In genomic region chr5:138095100-138095907, GRCh38 we compare ENCODE assay signal across 21 cellular contexts. TPM values are rescaled to one million over a fixed set of nuclear protein-coding genes. Genes with fewer than 3 reads are reported as not detected.
DNase-seq lines count a peak whose midpoint lies in the region; ATAC-seq, FAIRE-seq and TF ChIP-seq lines count a peak whose summit lies in the region.
"Had no signal": no experiment of that assay in that cellular context is flagged by ENCODE, and none has a peak within 500 bp of the region (broad histone marks: within the 10 kb centered on the region; RNA-seq: fewer than 3 reads in every experiment).

No MANE protein-coding gene starts in this region.

- TF ChIP-seq CTCF in nephron progenitor cell (IDR thresholded peaks at IDR 0.05): no peak
- TF ChIP-seq CTCF in kidney (IDR thresholded peaks at IDR 0.05; ENCODE audit: borderline replicate concordance, extremely low read depth, insufficient read depth): no peak

- no peaks in the 10 kb centered on the region for H3K36me3 ChIP-seq in NT2/D1 (ENCODE audit: insufficient read depth, insufficient read length, low read length)
- no peaks in the 10 kb centered on the region for H3K36me3 ChIP-seq in iPS-15b (ENCODE audit: control insufficient read depth, insufficient read depth, low read length)
- no peaks in the 10 kb centered on the region for H3K36me3 ChIP-seq in kidney (ENCODE audit: control insufficient read depth in 1 of 2, insufficient read depth in 2 of 2, low read length in 2 of 2)
- H3K36me3 ChIP-seq: BLaER1, MG63 had no signal

- H3K27me3 ChIP-seq in NT2/D1 (ENCODE audit: insufficient read depth, insufficient read length) (peaks cover 36% of the 10 kb centered on the region), iPS-15b (ENCODE audit: control insufficient read depth, insufficient read depth, low read length) (peaks cover 78% of the 10 kb centered on the region)
- H3K27me3 ChIP-seq: BLaER1 had no signal

- no peaks in the 10 kb centered on the region for H3K9me3 Mint-ChIP-seq in T-helper 2 cell treated with Interferon-gamma antibody and Interleukin-4, amounts not matched to agents 5 μg/mL and 100 μg/mL, for 36 hours
- H3K9me3 Mint-ChIP-seq in nephron progenitor cell: no peaks in the 10 kb centered on the region
- H3K9me3 Mint-ChIP-seq: HFFc6 had no signal

- no peak for DNase-seq in T-helper 2 cell treated with Interferon-gamma antibody and Interleukin-4, amounts not matched to agents 5 μg/mL and 100 μg/mL, for 36 hours (ENCODE audit: low spot score)
- DNase-seq in T-helper 2 cell (no peak), NT2/D1 (ENCODE audit: low read depth, low spot score) (peak; percentile 63), nephron progenitor cell (no peak), kidney (no peak)
- DNase-seq in stimulated activated CD4-positive, alpha-beta T cell treated with anti-CD3 and anti-CD28 coated beads, Interleukin-1b, Interleukin-23, amount 100 ng/mL, for 48 hours: no peak
- DNase-seq: DMS 273 treated with DMSO at 0.1 percent for 48 hours, EL, HFFc6, MG63, NCI-H1105, NCI-H1694 treated with DMSO at 0.1 percent for 48 hours, NCI-H446 treated with DMSO at 0.1 percent for 48 hours, NCI-H774, SHP77 treated with DMSO at 0.1 percent for 48 hours had no signal

- peak overlapping the region; percentile 50 for H3K9ac ChIP-seq in NT2/D1 (ENCODE audit: insufficient read length, low read depth)
- H3K9ac ChIP-seq in iPS-15b (ENCODE audit: low read depth, low read length): no peak overlapping the region
- no peak overlapping the region for H3K9ac ChIP-seq in kidney (ENCODE audit: low read length in 2 of 2)
- H3K9ac ChIP-seq: BLaER1 had no signal

- H3K4me1 Mint-ChIP-seq in T-helper 2 cell treated with Interferon-gamma antibody and Interleukin-4, amounts not matched to agents 5 μg/mL and 100 μg/mL, for 36 hours (ENCODE audit: low read depth): peaks cover 42% of the 10 kb centered on the region
- H3K4me1 Mint-ChIP-seq in nephron progenitor cell: peaks cover 28% of the 10 kb centered on the region

- H3K4me3 ChIP-seq in NT2/D1 (ENCODE audit: insufficient read length, low read depth) (no peak overlapping the region), iPS-15b (ENCODE audit: low read depth, low read length) (peak overlapping the region; percentile 33), kidney (ENCODE audit: low read length in 2 of 2) (no peak overlapping the region)
- H3K4me3 ChIP-seq: BLaER1, MG63 had no signal

- peak overlapping the region; percentile 38 for H3K27ac Mint-ChIP-seq in T-helper 2 cell treated with Interferon-gamma antibody and Interleukin-4, amounts not matched to agents 5 μg/mL and 100 μg/mL, for 36 hours
- H3K27ac Mint-ChIP-seq in nephron progenitor cell: peak overlapping the region; percentile 33
- H3K27ac Mint-ChIP-seq: HFFc6 had no signal

- FAIRE-seq in kidney (lab: Jason Lieb, UNC): no peak
- FAIRE-seq: RCC 7860 had no signal

- H3K9me3 ChIP-seq in NT2/D1 (ENCODE audit: insufficient read depth, low read length) (no peaks in the 10 kb centered on the region), iPS-15b (ENCODE audit: control insufficient read depth, insufficient read depth, low read length) (no peaks in the 10 kb centered on the region), kidney (ENCODE audit: control insufficient read depth in 1 of 2, low read length in 2 of 2) (no peaks in the 10 kb centered on the region)
- H3K9me3 ChIP-seq: BLaER1, MG63 had no signal

- no peak overlapping the region for H3K27ac ChIP-seq in kidney (ENCODE audit: low read depth in 2 of 2, low read length in 2 of 2)
- H3K27ac ChIP-seq: 22Rv1, BLaER1, HL-60 had no signal

- no peaks in the 10 kb centered on the region for H3K27me3 Mint-ChIP-seq in T-helper 2 cell treated with Interferon-gamma antibody and Interleukin-4, amounts not matched to agents 5 μg/mL and 100 μg/mL, for 36 hours (ENCODE audit: low read depth)
- H3K27me3 Mint-ChIP-seq in nephron progenitor cell (ENCODE audit: low read depth, poor library complexity): no peaks in the 10 kb centered on the region

- no peak for ATAC-seq in GM21576 (IDR thresholded peaks at IDR 0.05; ENCODE audit: unreplicated experiment)

- H3K36me3 Mint-ChIP-seq in T-helper 2 cell treated with Interferon-gamma antibody and Interleukin-4, amounts not matched to agents 5 μg/mL and 100 μg/mL, for 36 hours (ENCODE audit: low read depth): no peaks in the 10 kb centered on the region
- H3K36me3 Mint-ChIP-seq in nephron progenitor cell (ENCODE audit: low read depth): no peaks in the 10 kb centered on the region

- intact Hi-C loops in kidney (cut with DNase I): no loop called here

- H3K4me1 ChIP-seq in NT2/D1 (ENCODE audit: insufficient read depth, insufficient read length) (peaks cover 14% of the 10 kb centered on the region), iPS-15b (ENCODE audit: control insufficient read depth, insufficient read depth, low read length) (peaks cover 43% of the 10 kb centered on the region), kidney (ENCODE audit: control insufficient read depth in 1 of 2, insufficient read depth in 1 of 2, low read depth in 1 of 2, low read length in 2 of 2) (no peaks in the 10 kb centered on the region)

- H3K4me3 Mint-ChIP-seq in T-helper 2 cell treated with Interferon-gamma antibody and Interleukin-4, amounts not matched to agents 5 μg/mL and 100 μg/mL, for 36 hours: no peak overlapping the region
- H3K4me3 Mint-ChIP-seq in nephron progenitor cell: no peak overlapping the region
- H3K4me3 Mint-ChIP-seq: HFFc6 had no signal

RNA-seq across cellular contexts. Expression of gene WNT8A, which starts 11.5 kb away (rescaled TPM):
- not detected for total RNA-seq in kidney
- polyA plus RNA-seq in kidney (ENCODE audit: insufficient read depth, low read depth, low replicate concordance): not detected
- total RNA-seq: HFFc6 had no signal

RNA-seq across cellular contexts. Expression of gene NME5, which starts 43.9 kb away (rescaled TPM):
- total RNA-seq in kidney: 20.6 TPM
- 30.2 TPM for polyA plus RNA-seq in kidney (ENCODE audit: insufficient read depth, low read depth, low replicate concordance)
